ENCODE assay signal across 27 cellular contexts in genomic region chr7:111210996-111211395, GRCh38.
DNase-seq lines count a peak whose midpoint lies in the region; ATAC-seq lines count a peak whose summit lies in the region.
"Had no signal": no experiment of that assay in that cellular context is flagged by ENCODE, and none has a peak within 500 bp of the region (broad histone marks: within the 10 kb centered on the region; RNA-seq: fewer than 3 reads in every experiment).

No MANE protein-coding gene starts in this region.

- DNase-seq in EH (ENCODE audit: low read depth), result peak; percentile 82
- DNase-seq in M059J (ENCODE audit: low read depth), result peak; percentile 36
- DNase-seq in dermis blood vessel endothelial cell, result peak; percentile 30
- peak; percentile 20 to 36 for DNase-seq in lung microvascular endothelial cell (ENCODE audit: low read depth in 2 of 2)
- DNase-seq in posterior vena cava (ENCODE audit: low spot score), result no peak
- no peak for DNase-seq in activated CD8-positive, alpha-beta T cell treated with anti-CD3 and anti-CD28 coated beads, Interleukin-2, amount 10 ng/mL, durations not matched to agents 7 days and 5 days
- no peak for DNase-seq in GOT3 (lab: John Stamatoyannopoulos, UW)
- DNase-seq: ACHN; activated CD4-positive, alpha-beta T cell treated with anti-CD3 and anti-CD28 coated beads for 1 hour; activated T-cell treated with anti-CD3 and anti-CD28 coated beads, Interleukin-2, amount 50 U/mL, for 4 hours; adrenal gland; Calu3; foreskin melanocyte; hypothalamus; left ventricle myocardium superior; midbrain; NCI-H1436 treated with DMSO at 0.1 percent for 48 hours; NCI-H524; Peyer's patch; right lobe of liver; SJCRH30; T-cell; thyroid gland had no signal

- intact Hi-C loops in posterior vena cava (cut with DNase I), result no loop called here

- CTCF ChIA-PET in activated CD8-positive, alpha-beta T cell treated with anti-CD3 and anti-CD28 coated beads, Interleukin-2, amount 10 ng/mL, durations not matched to agents 7 days and 5 days (lab: Charles Lee), result no interaction called here

- ATAC-seq in GM21717 (IDR thresholded peaks at IDR 0.05; ENCODE audit: unreplicated experiment), result no peak
- ATAC-seq in activated CD8-positive, alpha-beta T cell treated with anti-CD3 and anti-CD28 coated beads, Interleukin-2, amount 10 ng/mL, durations not matched to agents 7 days and 5 days, result no peak
- ATAC-seq: activated T-cell treated with anti-CD3 and anti-CD28 coated beads, Interleukin-2, amount 50 U/mL, for 4 hours; left ventricle myocardium superior; right lobe of liver; T-cell had no signal

- H3K4me1 Mint-ChIP-seq in activated CD8-positive, alpha-beta T cell treated with anti-CD3 and anti-CD28 coated beads, Interleukin-2, amount 10 ng/mL, durations not matched to agents 7 days and 5 days (ENCODE audit: low read depth), result no peaks in the 10 kb centered on the region
- H3K4me1 Mint-ChIP-seq: nephron, T-cell had no signal

- H3K27me3 Mint-ChIP-seq in activated CD8-positive, alpha-beta T cell treated with anti-CD3 and anti-CD28 coated beads, Interleukin-2, amount 10 ng/mL, durations not matched to agents 7 days and 5 days (ENCODE audit: low read depth), result no peaks in the 10 kb centered on the region
- H3K27me3 Mint-ChIP-seq: dendritic cell treated with granulocyte-macrophage colony-stimulating factor and Interleukin-4, amounts not matched to agents 40 ng/mL and 50 ng/mL, for 4 days; stimulated activated naive CD8-positive, alpha-beta T cell treated with anti-CD3 and anti-CD28 coated beads, Interleukin-15, Interleukin-2, amounts not matched to agents 100 ng/mL and 50 ng/mL, for 24 hours; T-cell had no signal

- H3K36me3 Mint-ChIP-seq in activated CD8-positive, alpha-beta T cell treated with anti-CD3 and anti-CD28 coated beads, Interleukin-2, amount 10 ng/mL, durations not matched to agents 7 days and 5 days (ENCODE audit: low read depth), result no peaks in the 10 kb centered on the region

- H3K4me3 Mint-ChIP-seq in activated CD8-positive, alpha-beta T cell treated with anti-CD3 and anti-CD28 coated beads, Interleukin-2, amount 10 ng/mL, durations not matched to agents 7 days and 5 days, result no peak overlapping the region
- H3K4me3 Mint-ChIP-seq: activated T-cell treated with anti-CD3 and anti-CD28 coated beads, Interleukin-2, amount 50 U/mL, for 4 hours; dendritic cell treated with granulocyte-macrophage colony-stimulating factor and Interleukin-4, amounts not matched to agents 40 ng/mL and 50 ng/mL, for 4 days; nephron; stimulated activated naive CD8-positive, alpha-beta T cell treated with anti-CD3 and anti-CD28 coated beads, Interleukin-15, Interleukin-2, amounts not matched to agents 100 ng/mL and 50 ng/mL, for 24 hours; T-cell had no signal

- H3K27ac Mint-ChIP-seq in activated CD8-positive, alpha-beta T cell treated with anti-CD3 and anti-CD28 coated beads, Interleukin-2, amount 10 ng/mL, durations not matched to agents 7 days and 5 days, result no peak overlapping the region
- H3K27ac Mint-ChIP-seq: dendritic cell treated with granulocyte-macrophage colony-stimulating factor and Interleukin-4, amounts not matched to agents 40 ng/mL and 50 ng/mL, for 4 days; nephron; stimulated activated naive CD8-positive, alpha-beta T cell treated with anti-CD3 and anti-CD28 coated beads, Interleukin-15, Interleukin-2, amounts not matched to agents 100 ng/mL and 50 ng/mL, for 24 hours; T-cell had no signal

- no peaks in the 10 kb centered on the region for H3K9me3 Mint-ChIP-seq in activated CD8-positive, alpha-beta T cell treated with anti-CD3 and anti-CD28 coated beads, Interleukin-2, amount 10 ng/mL, durations not matched to agents 7 days and 5 days (ENCODE audit: insufficient read depth)
- H3K9me3 Mint-ChIP-seq: activated T-cell treated with anti-CD3 and anti-CD28 coated beads, Interleukin-2, amount 50 U/mL, for 4 hours; nephron; stimulated activated naive CD8-positive, alpha-beta T cell treated with anti-CD3 and anti-CD28 coated beads, Interleukin-15, Interleukin-2, amounts not matched to agents 100 ng/mL and 50 ng/mL, for 24 hours; T-cell had no signal

- POLR2A ChIA-PET in activated CD8-positive, alpha-beta T cell treated with anti-CD3 and anti-CD28 coated beads, Interleukin-2, amount 10 ng/mL, durations not matched to agents 7 days and 5 days (lab: Charles Lee), result no interaction called here

Comparison
In these comparisons a context has a peak if more than half of its experiments do, and no peak if none do; other contexts are left out.
1. DNase-seq: peak in EH (single experiment), M059J (single experiment), dermis blood vessel endothelial cell (single experiment) and lung microvascular endothelial cell (2 of 2); none in posterior vena cava (single experiment), activated CD8-positive, alpha-beta T cell treated with anti-CD3 and anti-CD28 coated beads, Interleukin-2, amount 10 ng/mL, durations not matched to agents 7 days and 5 days (single experiment) and GOT3 (single experiment).